Comparison of ENCODE assay signal across 9 cellular contexts in the genomic region with DNA sequence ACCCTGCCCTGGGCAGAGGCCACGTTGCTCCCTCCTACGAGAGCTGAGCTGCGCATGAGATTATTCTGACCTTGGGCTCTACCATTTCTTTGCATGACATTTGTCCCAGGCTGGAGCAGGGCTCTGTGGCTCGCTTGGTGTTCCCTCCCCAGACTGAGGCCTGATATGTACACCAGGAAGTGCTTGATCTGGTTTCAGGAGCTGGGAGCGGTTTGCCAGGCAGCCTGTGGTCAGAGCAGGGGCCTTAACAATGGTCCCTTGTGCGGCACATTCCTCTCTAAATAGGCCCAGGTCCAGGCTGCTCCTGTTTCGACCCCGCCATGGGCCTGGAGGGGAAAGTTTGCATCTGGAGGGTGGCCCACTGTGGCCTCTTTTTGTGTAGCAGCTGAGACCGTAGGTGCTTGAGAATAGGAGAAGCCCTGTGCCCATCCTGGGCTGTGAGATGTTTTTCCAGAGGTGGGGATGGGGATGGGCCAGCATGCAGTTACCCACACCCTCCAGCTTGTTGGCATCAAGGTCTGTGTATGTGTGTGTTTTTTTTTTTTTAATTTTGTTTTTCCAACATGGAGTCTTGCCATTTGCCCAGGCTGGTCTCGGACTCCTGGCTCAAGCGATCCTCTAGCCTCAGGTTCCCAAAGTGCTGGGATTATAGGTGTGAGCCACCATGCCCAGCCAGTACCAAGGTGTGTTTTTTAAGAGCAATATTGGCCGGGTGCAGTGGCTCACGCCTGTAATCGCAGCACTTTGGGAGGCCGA.
DNase-seq lines count a peak whose midpoint lies in the region; ATAC-seq and TF ChIP-seq lines count a peak whose summit lies in the region.
"Had no signal": no experiment of that assay in that cellular context is flagged by ENCODE, and none has a peak within 500 bp of the region (broad histone marks: within the 10 kb centered on the region; RNA-seq: fewer than 3 reads in every experiment).

No MANE protein-coding gene starts in this region.

- 69% methylated on average over 15 of the region's 15 CpGs for WGBS in ectodermal cell, 2 experiments

- ATAC-seq in activated CD8-positive, alpha-beta memory T cell treated with anti-CD3 and anti-CD28 coated beads, Interleukin-2, amount 10 ng/mL, durations not matched to agents 7 days and 5 days: no peak
- peak; percentile 38 for ATAC-seq in upper lobe of right lung

- no peak overlapping the region for H3K4me3 Mint-ChIP-seq in activated CD8-positive, alpha-beta memory T cell treated with anti-CD3 and anti-CD28 coated beads, Interleukin-2, amount 10 ng/mL, durations not matched to agents 7 days and 5 days

- H3K27ac Mint-ChIP-seq in activated CD8-positive, alpha-beta memory T cell treated with anti-CD3 and anti-CD28 coated beads, Interleukin-2, amount 10 ng/mL, durations not matched to agents 7 days and 5 days: peak overlapping the region; percentile 15

- H3K36me3 Mint-ChIP-seq in activated CD8-positive, alpha-beta memory T cell treated with anti-CD3 and anti-CD28 coated beads, Interleukin-2, amount 10 ng/mL, durations not matched to agents 7 days and 5 days: peaks cover 9% of the 10 kb centered on the region

- DNase-seq in activated CD8-positive, alpha-beta memory T cell treated with anti-CD3 and anti-CD28 coated beads, Interleukin-2, amount 10 ng/mL, durations not matched to agents 7 days and 5 days: no peak
- DNase-seq in activated CD8-positive, alpha-beta memory T cell treated with anti-CD3 and anti-CD28 coated beads, Interleukin-2, amount 50 U/mL, for 48 hours: no peak
- DNase-seq in mucosa of gallbladder (ENCODE audit: low spot score) (peak; percentile 61), upper lobe of right lung (no peak), NCI-H226 (no peak), OCI-M2 (lab: John Stamatoyannopoulos, UW; ENCODE audit: unreplicated experiment) (no peak)
- no peak for DNase-seq in stimulated activated CD4-positive, alpha-beta T cell treated with anti-CD3 and anti-CD28 coated beads, Interleukin-2, amount 100 ng/mL, for 24 hours
- DNase-seq: activated naive CD4-positive, alpha-beta T cell treated with Interleukin-2 at 50 U/mL for 16 hours had no signal

- H3K9me3 Mint-ChIP-seq in activated CD8-positive, alpha-beta memory T cell treated with anti-CD3 and anti-CD28 coated beads, Interleukin-2, amount 10 ng/mL, durations not matched to agents 7 days and 5 days (ENCODE audit: low read depth): no peaks in the 10 kb centered on the region

- H3K27me3 Mint-ChIP-seq in activated CD8-positive, alpha-beta memory T cell treated with anti-CD3 and anti-CD28 coated beads, Interleukin-2, amount 10 ng/mL, durations not matched to agents 7 days and 5 days: no peaks in the 10 kb centered on the region

- H3K27ac ChIP-seq in ectodermal cell (ENCODE audit: insufficient read depth, low read depth, low read length, poor library complexity, severe bottlenecking) (peak overlapping the region; percentile 44), upper lobe of right lung (peak overlapping the region; percentile 36)

- H3K4me1 ChIP-seq in ectodermal cell (ENCODE audit: control insufficient read depth, insufficient read depth, low read length): peaks cover 47% of the 10 kb centered on the region
- H3K4me1 ChIP-seq in upper lobe of right lung: peaks cover 54% of the 10 kb centered on the region

- intact Hi-C loops in upper lobe of right lung (cut with DNase I): no loop called here

- H3K4me3 ChIP-seq in ectodermal cell (ENCODE audit: insufficient read depth, low read depth, low read length): no peak overlapping the region
- no peak overlapping the region for H3K4me3 ChIP-seq in upper lobe of right lung

- TF ChIP-seq CTCF in upper lobe of right lung (IDR thresholded peaks at IDR 0.05): no peak

- H3K9me3 ChIP-seq in ectodermal cell (ENCODE audit: control insufficient read depth, low read length): no peaks in the 10 kb centered on the region
- no peaks in the 10 kb centered on the region for H3K9me3 ChIP-seq in upper lobe of right lung

- no peaks in the 10 kb centered on the region for H3K36me3 ChIP-seq in ectodermal cell (ENCODE audit: control insufficient read depth, insufficient read depth, low read length)
- no peaks in the 10 kb centered on the region for H3K36me3 ChIP-seq in upper lobe of right lung

- H3K27me3 ChIP-seq in ectodermal cell (ENCODE audit: control insufficient read depth, insufficient read depth, low read length, poor library complexity, severe bottlenecking) (no peaks in the 10 kb centered on the region), upper lobe of right lung (no peaks in the 10 kb centered on the region)

- CTCF ChIA-PET in activated CD8-positive, alpha-beta memory T cell treated with anti-CD3 and anti-CD28 coated beads, Interleukin-2, amount 10 ng/mL, durations not matched to agents 7 days and 5 days (lab: Charles Lee): no interaction called here

- H3K4me1 Mint-ChIP-seq in activated CD8-positive, alpha-beta memory T cell treated with anti-CD3 and anti-CD28 coated beads, Interleukin-2, amount 10 ng/mL, durations not matched to agents 7 days and 5 days: peaks cover 59% of the 10 kb centered on the region
